In genomic region chrX:18210470-18210869, GRCh38 we compare ENCODE assay signal across 11 cellular contexts. TPM values are rescaled to one million over a fixed set of nuclear protein-coding genes. Genes with fewer than 3 reads are reported as not detected.
DNase-seq lines count a peak whose midpoint lies in the region; ATAC-seq and TF ChIP-seq lines count a peak whose summit lies in the region.
"Had no signal": no experiment of that assay in that cellular context is flagged by ENCODE, and none has a peak within 500 bp of the region (broad histone marks: within the 10 kb centered on the region; RNA-seq: fewer than 3 reads in every experiment).

No MANE protein-coding gene starts in this region.

- H3K27me3 ChIP-seq in hepatocyte (no peaks in the 10 kb centered on the region), brain microvascular endothelial cell (replicated peaks) (no peaks in the 10 kb centered on the region)
- H3K27me3 ChIP-seq: gastrocnemius medialis had no signal

- no peaks in the 10 kb centered on the region for H4K20me1 ChIP-seq in hepatocyte (ENCODE audit: insufficient read depth, poor library complexity, severe bottlenecking)

- H3K79me2 ChIP-seq in hepatocyte, result no peaks in the 10 kb centered on the region

- H3K9me3 ChIP-seq in hepatocyte (ENCODE audit: low read depth), result no peaks in the 10 kb centered on the region
- H3K9me3 ChIP-seq: gastrocnemius medialis had no signal

- TF ChIP-seq CTCF in AG09309 (IDR thresholded peaks at IDR 0.05; ENCODE audit: control insufficient read depth, insufficient read depth, low read depth, low read length, missing control alignments), result peak; percentile 5
- TF ChIP-seq CTCF in hepatocyte (IDR thresholded peaks at IDR 0.05; ENCODE audit: poor library complexity), result peak; percentile 49
- TF ChIP-seq CTCF in brain microvascular endothelial cell (IDR thresholded peaks at IDR 0.05; ENCODE audit: low read depth, low read length, missing control alignments), result no peak

- H3K27ac ChIP-seq in hepatocyte (no peak overlapping the region), brain microvascular endothelial cell (no peak overlapping the region)
- H3K27ac ChIP-seq: gastrocnemius medialis had no signal

- H3K4me2 ChIP-seq in hepatocyte, result no peak overlapping the region

- no peaks in the 10 kb centered on the region for H3K4me1 ChIP-seq in hepatocyte (ENCODE audit: insufficient read depth)
- H3K4me1 ChIP-seq: gastrocnemius medialis had no signal

- no peaks in the 10 kb centered on the region for H3K36me3 ChIP-seq in hepatocyte (replicated peaks; ENCODE audit: insufficient read depth, low read depth)
- no peaks in the 10 kb centered on the region for H3K36me3 ChIP-seq in brain microvascular endothelial cell (replicated peaks)
- H3K36me3 ChIP-seq: gastrocnemius medialis had no signal

- in situ Hi-C loops in brain microvascular endothelial cell (cut with HindIII; ENCODE audit: low pct_ligation_motif_present, low sequenced_read_pairs), result no loop called here

- no peaks in the 10 kb centered on the region for H3K9me2 ChIP-seq in hepatocyte (replicated peaks; ENCODE audit: insufficient read depth)

- H3K4me3 ChIP-seq in AG09309 (ENCODE audit: control insufficient read depth, low read depth, low read length) (no peak overlapping the region), hepatocyte (no peak overlapping the region), brain microvascular endothelial cell (ENCODE audit: low read depth, low read length) (no peak overlapping the region)
- no peak overlapping the region for H3K4me3 ChIP-seq in Jurkat, Clone E6-1 (ENCODE audit: low read length)
- H3K4me3 ChIP-seq: gastrocnemius medialis had no signal

- DNase-seq in AG09309 (ENCODE audit: low read depth) (no peak), SK-N-DZ (ENCODE audit: low spot score) (peak; percentile 8), hepatocyte (ENCODE audit: low spot score) (no peak), brain microvascular endothelial cell (no peak)
- peak; percentile 1 for DNase-seq in Jurkat, Clone E6-1 (ENCODE audit: low read depth, low spot score)
- DNase-seq in central memory CD4-positive, alpha-beta T cell, result no peak
- DNase-seq: gastrocnemius medialis had no signal

- WGBS in hepatocyte (ENCODE audit: low lambda C conversion rate, missing lambda C conversion rate), result 35% methylated on average over 2 of the region's 2 CpGs

- ATAC-seq in GM19467 (IDR thresholded peaks at IDR 0.05; ENCODE audit: unreplicated experiment), result no peak
- no peak for ATAC-seq in HG03442 (IDR thresholded peaks at IDR 0.05; ENCODE audit: unreplicated experiment)
- ATAC-seq: gastrocnemius medialis had no signal

- H2AFZ ChIP-seq in hepatocyte, result peak overlapping the region; percentile 7

RNA-seq across cellular contexts. Expression of gene BEND2, which starts 10.2 kb away (rescaled TPM):
- not detected for polyA plus RNA-seq in Jurkat, Clone E6-1 (2012; ENCODE audit: insufficient read depth, insufficient read length)
- not detected in 2 replicates for polyA plus RNA-seq in SK-N-DZ (2014; cell fraction: cytosol; rRNA removed)
- polyA plus RNA-seq in SK-N-DZ (2014; cell fraction: nucleus; rRNA removed), result not detected in 2 replicates
- not detected in 2 replicates for total RNA-seq in hepatocyte
- polyA plus RNA-seq in hepatocyte, result not detected in 2 replicates
- total RNA-seq: activated T-helper 2 cell treated with anti-CD3 and anti-CD28 coated beads, Interferon-gamma antibody, Interleukin-2, Interleukin-4, amounts not matched to agents 10 μg/mL and 5 μg/mL and 100 μg/mL, durations not matched to agents 14 hours and 24 hours and 36 hours; HT1080 had no signal

Comparison
In these comparisons a context has a peak if more than half of its experiments do, and no peak if none do; other contexts are left out.
1. DNase-seq: peak in Jurkat, Clone E6-1 (single experiment) and SK-N-DZ (single experiment); none in AG09309 (single experiment), hepatocyte (single experiment), central memory CD4-positive, alpha-beta T cell (single experiment) and brain microvascular endothelial cell (single experiment).